Comparison of ENCODE assay signal across 8 cellular contexts in genomic region chr1:46535063-46535462, GRCh38. TPM values are rescaled to one million over a fixed set of nuclear protein-coding genes. Genes with fewer than 3 reads are reported as not detected.
DNase-seq lines count a peak whose midpoint lies in the region; ATAC-seq, FAIRE-seq and TF ChIP-seq lines count a peak whose summit lies in the region.

No MANE protein-coding gene starts in this region.

- ATAC-seq in psoas muscle (peak in 1 of 4 donors; percentile 28), HG02852 (IDR thresholded peaks at IDR 0.05; ENCODE audit: unreplicated experiment) (no peak)

- DNase-seq in NOMO-1 (lab: John Stamatoyannopoulos, UW; ENCODE audit: unreplicated experiment in 2 of 2) (peak; percentile 9 to 16), NOMO-1 treated with dmso at 0.1 percent for 144 hours (lab: John Stamatoyannopoulos, UW; ENCODE audit: unreplicated experiment) (no peak), NAMALWA (ENCODE audit: low spot score) (peak; percentile 51), bronchial epithelial cell (ENCODE audit: low read depth) (peak; percentile 47), psoas muscle (no peak), NCI-H1436 (lab: John Stamatoyannopoulos, UW) (no peak), anterior cingulate cortex (lab: John Stamatoyannopoulos, UW) (no peak)

- no peak overlapping the region for H3K27ac ChIP-seq in psoas muscle

- no peaks in the 10 kb centered on the region for H3K4me1 ChIP-seq in psoas muscle

- H3K27me3 ChIP-seq in bronchial epithelial cell (ENCODE audit: control insufficient read depth, insufficient read depth, low read length) (peaks cover 1% of the 10 kb centered on the region), psoas muscle (ENCODE audit: insufficient read depth in 3 of 3, low read length in 2 of 3) (no peaks in the 10 kb centered on the region)

- H3K36me3 ChIP-seq in bronchial epithelial cell (ENCODE audit: control insufficient read depth, insufficient read depth, low read length) (no peaks in the 10 kb centered on the region), psoas muscle (ENCODE audit: insufficient read depth in 1 of 2, low read depth in 1 of 2) (no peaks in the 10 kb centered on the region)

- H3K9me3 ChIP-seq in psoas muscle: no peaks in the 10 kb centered on the region

- WGBS in psoas muscle, 3 donors: 52 to 67% (median 56%) methylated on average over 2 of the region's 2 CpGs

- FAIRE-seq in bronchial epithelial cell (lab: Jason Lieb, UNC): peak; percentile 43

- no peak overlapping the region for H3K4me3 ChIP-seq in bronchial epithelial cell (ENCODE audit: low read depth, low read length)
- no peak overlapping the region for H3K4me3 ChIP-seq in psoas muscle

- TF ChIP-seq CTCF in bronchial epithelial cell (IDR thresholded peaks at IDR 0.05; ENCODE audit: insufficient read depth, low read length, severe bottlenecking): peak; percentile 85
- peak; percentile 23 for TF ChIP-seq CTCF in psoas muscle (IDR thresholded peaks at IDR 0.05)

- intact Hi-C loops in psoas muscle (cut with DNase I): no loop called here

RNA-seq across cellular contexts. Expression of gene KNCN, which starts 16.4 kb away (rescaled TPM):
- total RNA-seq in bronchial epithelial cell: not detected in 2 replicates
- not detected for total RNA-seq in psoas muscle
- polyA plus RNA-seq in psoas muscle: not detected

RNA-seq across cellular contexts. Expression of gene DMBX1, which starts 45.4 kb away (rescaled TPM):
- not detected in 2 replicates for total RNA-seq in bronchial epithelial cell
- total RNA-seq in psoas muscle: not detected
- polyA plus RNA-seq in psoas muscle: not detected

Comparison
In these comparisons a context has a peak if more than half of its experiments do, and no peak if none do; other contexts are left out.
1. DNase-seq: peak in NOMO-1 (2 of 2), NAMALWA (single experiment) and bronchial epithelial cell (single experiment); none in NOMO-1 treated with dmso at 0.1 percent for 144 hours (single experiment), psoas muscle (0 of 2), NCI-H1436 (single experiment) and anterior cingulate cortex (0 of 58).